Comparison of ENCODE assay signal across 12 cellular contexts in the genomic region with DNA sequence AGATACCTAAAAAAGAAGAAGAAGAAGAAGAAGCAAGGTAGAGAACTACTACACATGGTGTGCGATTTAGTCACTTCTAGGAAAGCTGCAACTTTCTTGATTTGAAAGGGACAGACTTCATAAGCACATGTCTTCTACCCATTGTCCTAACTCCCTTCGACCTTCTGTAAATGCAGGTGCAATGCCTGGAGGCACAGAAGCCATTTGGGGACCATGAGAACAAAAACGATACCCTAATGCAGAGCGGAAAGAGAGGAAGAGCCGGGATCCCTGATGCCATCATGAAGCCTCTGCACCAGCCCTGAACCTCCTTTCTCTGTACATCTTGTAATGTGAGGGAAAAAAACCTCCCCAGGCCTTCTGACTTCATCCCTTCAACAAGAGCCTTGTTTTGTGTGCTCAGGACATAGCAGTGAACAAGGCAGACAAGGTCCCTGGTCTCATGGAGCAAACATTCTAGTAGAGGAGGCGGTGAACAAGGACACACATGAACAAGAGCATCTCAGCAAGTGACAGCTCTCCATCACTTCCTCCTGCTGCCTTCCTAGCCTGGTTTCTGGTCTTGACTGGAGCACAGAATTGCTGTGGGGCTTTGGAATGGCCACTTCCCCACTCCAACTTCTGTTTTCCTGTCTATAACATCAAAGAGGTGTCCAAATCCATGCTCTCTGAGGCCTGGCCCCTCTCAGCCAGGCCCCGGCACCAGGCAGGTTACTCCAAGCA. TPM values are rescaled to one million over a fixed set of nuclear protein-coding genes. Genes with fewer than 3 reads are reported as not detected.
DNase-seq lines count a peak whose midpoint lies in the region; ATAC-seq, FAIRE-seq and TF ChIP-seq lines count a peak whose summit lies in the region.
"Had no signal": no experiment of that assay in that cellular context is flagged by ENCODE, and none has a peak within 500 bp of the region (broad histone marks: within the 10 kb centered on the region; RNA-seq: fewer than 3 reads in every experiment).

No MANE protein-coding gene starts in this region.

- H3K27me3 ChIP-seq in CD4-positive, alpha-beta memory T cell (ENCODE audit: insufficient read depth, low read length), result no peaks in the 10 kb centered on the region
- H3K27me3 ChIP-seq in GM12878 (replicated peaks in 1 of 2; ENCODE audit: control insufficient read depth in 2 of 2, insufficient read depth in 2 of 2, low read length in 1 of 2), result no peaks in the 10 kb centered on the region
- H3K27me3 ChIP-seq in psoas muscle (ENCODE audit: insufficient read depth in 3 of 3, low read length in 2 of 3), result no peaks in the 10 kb centered on the region
- H3K27me3 ChIP-seq in left ventricle myocardium inferior (ENCODE audit: low read depth), result no peaks in the 10 kb centered on the region

- no peak overlapping the region for H3K4me3 ChIP-seq in CD4-positive, alpha-beta memory T cell (ENCODE audit: low read length in 2 of 2)
- H3K4me3 ChIP-seq in GM12878, result no peak overlapping the region; the same call in 1 of the 2 replicates
- H3K4me3 ChIP-seq in psoas muscle, result no peak overlapping the region
- no peak overlapping the region for H3K4me3 ChIP-seq in left ventricle myocardium inferior
- H3K4me3 ChIP-seq: mucosa of descending colon had no signal

- no peak for ATAC-seq in GM12878
- no peak for ATAC-seq in psoas muscle
- ATAC-seq in GM18520 (IDR thresholded peaks at IDR 0.05; ENCODE audit: unreplicated experiment), result no peak
- ATAC-seq: HCT116, mucosa of descending colon had no signal

- intact Hi-C loops in CD4-positive, alpha-beta memory T cell (cut with micrococcal nuclease), result no loop called here
- intact Hi-C loops in GM12878 (cut with micrococcal nuclease; ENCODE audit: unreplicated experiment), result no loop called here
- intact Hi-C loops in psoas muscle (cut with DNase I), result loop anchor here in 1 of 2 donors (2.0 kb wide), 1 partner anchor 18 kb away; no protein-coding TSS in a partner anchor
- intact Hi-C loops in left ventricle myocardium inferior (cut with micrococcal nuclease), result no loop called here

- SMC1A ChIA-PET in GM12878 (lab: Charles Lee; ENCODE audit: uncharacterized antibody, unreplicated experiment), result interaction anchor here (16.4 to 24.8 kb wide), 3 partner anchors 15 to 34 kb away, joined by 248 to 556 read pairs (median 440); a partner anchor contains a TSS

- no peak for TF ChIP-seq EP300 in GM12878 (IDR thresholded peaks at IDR 0.05; ENCODE audit: borderline replicate concordance in 1 of 2, control insufficient read depth in 1 of 2, low read depth in 2 of 2, low read length in 2 of 2)

- no peaks in the 10 kb centered on the region for H3K36me3 Mint-ChIP-seq in CD4-positive, alpha-beta memory T cell
- no peaks in the 10 kb centered on the region for H3K36me3 Mint-ChIP-seq in IgD-negative memory B cell

- no peaks in the 10 kb centered on the region for H3K9me3 ChIP-seq in CD4-positive, alpha-beta memory T cell (ENCODE audit: control insufficient read depth in 1 of 2, low read length in 2 of 2)
- no peaks in the 10 kb centered on the region for H3K9me3 ChIP-seq in GM12878 (replicated peaks; ENCODE audit: control insufficient read depth, insufficient read depth, low read length)
- no peaks in the 10 kb centered on the region for H3K9me3 ChIP-seq in psoas muscle
- no peaks in the 10 kb centered on the region for H3K9me3 ChIP-seq in left ventricle myocardium inferior (replicated peaks)
- H3K9me3 ChIP-seq: mucosa of descending colon had no signal

- H3K9me3 Mint-ChIP-seq in CD4-positive, alpha-beta memory T cell, result no peaks in the 10 kb centered on the region
- no peaks in the 10 kb centered on the region for H3K9me3 Mint-ChIP-seq in IgD-negative memory B cell

- peak overlapping the region; percentile 52 to 84 (median 80) for H3K27ac Mint-ChIP-seq in CD4-positive, alpha-beta memory T cell
- peak overlapping the region; percentile 80 to 96 (median 92) for H3K27ac Mint-ChIP-seq in IgD-negative memory B cell

- no peaks in the 10 kb centered on the region for H3K36me3 ChIP-seq in CD4-positive, alpha-beta memory T cell (ENCODE audit: insufficient read depth, low read length)
- no peaks in the 10 kb centered on the region for H3K36me3 ChIP-seq in GM12878 (ENCODE audit: control insufficient read depth in 2 of 2, insufficient read depth in 2 of 2, low read length in 1 of 2)
- H3K36me3 ChIP-seq in psoas muscle (ENCODE audit: insufficient read depth in 1 of 2, low read depth in 1 of 2), result no peaks in the 10 kb centered on the region
- no peaks in the 10 kb centered on the region for H3K36me3 ChIP-seq in left ventricle myocardium inferior

- POLR2A ChIA-PET in CD4-positive, alpha-beta memory T cell (lab: Charles Lee; ENCODE audit: partially characterized antibody), result interaction anchor here (1.0 to 22.1 kb wide), 4 partner anchors 8 to 29 kb away, joined by 3 to 1160 read pairs (median 4); a partner anchor contains a TSS
- POLR2A ChIA-PET in GM12878 (lab: Charles Lee), result interaction anchor here (0.6 to 20.6 kb wide), 7 partner anchors 17 to 294 kb away, joined by 3 to 741 read pairs (median 5); a partner anchor contains a TSS

- 42% methylated on average over 7 of the region's 7 CpGs for WGBS in GM12878 (ENCODE audit: insufficient coverage, insufficient replicate concordance, low lambda C conversion rate, missing lambda C conversion rate)
- WGBS in psoas muscle, 3 donors, result 68 to 80% (median 72%) methylated on average over 7 of the region's 7 CpGs

- CTCF ChIA-PET in CD4-positive, alpha-beta memory T cell (lab: Charles Lee; ENCODE audit: partially characterized antibody), result interaction anchor here (0.9 to 18.5 kb wide), 3 partner anchors 19 to 45 kb away, joined by 3 to 270 read pairs (median 95); no protein-coding TSS in a partner anchor
- CTCF ChIA-PET in GM12878 (lab: Yijun Ruan, JAX), result interaction anchor here (0.8 to 7.0 kb wide), 8 partner anchors 9 to 43 kb away, joined by 3 to 72 read pairs (median 6); a partner anchor contains a TSS

- no peak for TF ChIP-seq RAD21 in GM12878 (IDR thresholded peaks at IDR 0.05; ENCODE audit: insufficient read depth, low read depth, low read length)

- peak overlapping the region; percentile 49 for H3K9ac ChIP-seq in GM12878 (ENCODE audit: control insufficient read depth, insufficient read depth, low read length)

- peak overlapping the region in 1 of 8 donors; percentile 13 for H3K4me3 Mint-ChIP-seq in CD4-positive, alpha-beta memory T cell
- H3K4me3 Mint-ChIP-seq in IgD-negative memory B cell, result peak overlapping the region; percentile 42 to 90 (median 84)

- H3K27ac ChIP-seq in CD4-positive, alpha-beta memory T cell (ENCODE audit: low read depth, low read length), result no peak overlapping the region
- H3K27ac ChIP-seq in GM12878 (ENCODE audit: control insufficient read depth, insufficient read depth), result peak overlapping the region; percentile 87
- peak overlapping the region; percentile 71 for H3K27ac ChIP-seq in psoas muscle
- no peak overlapping the region for H3K27ac ChIP-seq in left ventricle myocardium inferior (replicated peaks)

- RAD21 ChIA-PET in GM12878 (lab: Charles Lee; ENCODE audit: unreplicated experiment), result interaction anchor here (0.8 to 17.1 kb wide), 5 partner anchors 15 to 44 kb away, joined by 4 to 462 read pairs (median 198); no protein-coding TSS in a partner anchor

- no peak for TF ChIP-seq POLR2A in GM12878 (IDR thresholded peaks at IDR 0.05; ENCODE audit: low read depth, low read length)

- no peaks in the 10 kb centered on the region for H4K20me1 ChIP-seq in GM12878 (ENCODE audit: control insufficient read depth, insufficient read depth)

- peaks cover 50% of the 10 kb centered on the region for H3K79me2 ChIP-seq in GM12878 (ENCODE audit: control insufficient read depth, insufficient read depth, low read length)

- H3K4me2 ChIP-seq in GM12878 (ENCODE audit: control insufficient read depth, insufficient read depth), result peak overlapping the region; percentile 66

- H3K27me3 Mint-ChIP-seq in CD4-positive, alpha-beta memory T cell, result no peaks in the 10 kb centered on the region
- H3K27me3 Mint-ChIP-seq in IgD-negative memory B cell, result no peaks in the 10 kb centered on the region

- DNase-seq in CD4-positive, alpha-beta memory T cell, result no peak
- no peak for DNase-seq in GM12878 (ENCODE audit: low read depth, low spot score)
- DNase-seq in psoas muscle, result no peak
- DNase-seq in left ventricle myocardium inferior, result no peak
- no peak for DNase-seq in NCI-H2081 (lab: John Stamatoyannopoulos, UW)
- DNase-seq in SKM-1 treated with dmso at 0.1 percent for 144 hours (lab: John Stamatoyannopoulos, UW; ENCODE audit: unreplicated experiment), result no peak
- DNase-seq: NCI-H2107, T1000 had no signal

- TF ChIP-seq CTCF in GM12878 (IDR thresholded peaks at IDR 0.05 in 2 of 3, conservative IDR thresholded peaks at IDR 0.05 in 1 of 3; ENCODE audit: control insufficient read depth in 2 of 3, extremely low read depth in 1 of 3, insufficient read depth in 1 of 3, low read depth in 3 of 3, low read length in 3 of 3), result no peak
- no peak for TF ChIP-seq CTCF in psoas muscle (IDR thresholded peaks at IDR 0.05)
- no peak for TF ChIP-seq CTCF in left ventricle myocardium inferior (IDR thresholded peaks at IDR 0.05; ENCODE audit: borderline replicate concordance)

- in situ Hi-C loops in GM12878 (cut with MboI), result no loop called here

- BruUV-seq in GM12878 (replicated peaks; lab: Mats Ljungman, UMichigan), result TSS peak; percentile 71

- peaks cover 45 to 75% (median 60%) of the 10 kb centered on the region in 4 donors for H3K4me1 Mint-ChIP-seq in CD4-positive, alpha-beta memory T cell
- peaks cover 47 to 59% (median 51%) of the 10 kb centered on the region in 3 donors for H3K4me1 Mint-ChIP-seq in IgD-negative memory B cell

- H2AFZ ChIP-seq in GM12878 (ENCODE audit: control insufficient read depth, low read depth, low read length), result no peak overlapping the region; the same call in 1 of the 2 replicates

- no peak for FAIRE-seq in GM12878 (lab: Jason Lieb, UNC)

- peaks cover 69% of the 10 kb centered on the region for H3K4me1 ChIP-seq in CD4-positive, alpha-beta memory T cell (ENCODE audit: insufficient read depth, low read length)
- peaks cover 83% of the 10 kb centered on the region for H3K4me1 ChIP-seq in GM12878 (ENCODE audit: control insufficient read depth, insufficient read depth, low read length)
- H3K4me1 ChIP-seq in psoas muscle, result peaks cover 11% of the 10 kb centered on the region
- peaks cover 22% of the 10 kb centered on the region for H3K4me1 ChIP-seq in left ventricle myocardium inferior

RNA-seq across cellular contexts. Expression of a gene that starts 5.5 kb away (rescaled TPM):
- total RNA-seq in CD4-positive, alpha-beta memory T cell, result 100 to 1,000 TPM; 587 to 608 TPM
- polyA plus RNA-seq in CD4-positive, alpha-beta memory T cell, result 100 to 1,000 TPM; 563 to 851 TPM
- polyA plus RNA-seq in IgD-negative memory B cell (1,002 TPM), GM12878 (2011; rRNA removed) (411 and 682 TPM in 2 replicates), GM12878 (2014; fragmentation: Illumina TruSeq; extraction: Trizol) (972 and 1,013 TPM in 2 replicates), GM12878 (2014; fragmentation: Nextera tagmentation; extraction: Ambion mirVana) (10 to 100 TPM; 24.1 to 48.8 TPM), GM12878 (2014; rRNA removed) (675 and 692 TPM in 2 replicates), GM12878 (2016; fragmentation: Nextera tagmentation; extraction: Ambion mirVana) (1,000 to 10,000 TPM in 1 of 2 experiments, 100 to 1,000 TPM in 1; 977 to 1,034 TPM), psoas muscle (10 to 100 TPM in 1 of 3 donors, 1 to 10 TPM in 2; 3.0 to 14.5 (median 4.3) TPM)
- total RNA-seq in GM12878 (2013; cell fraction: nucleolus; rRNA removed), result 345 and 349 TPM in 2 replicates
- total RNA-seq in GM12878 (2014; rRNA removed) (360 and 370 TPM in 2 replicates), GM12878 (2014; rRNA removed; fragmentation: Illumina TruSeq; extraction: Trizol) (423 and 431 TPM in 2 replicates), GM12878 (2021) (740 and 758 TPM in 2 replicates), psoas muscle (10 to 100 TPM in 3 of 4 donors, 1 to 10 TPM in 1; 8.2 to 14.4 (median 13.7) TPM), left ventricle myocardium inferior (18.8 TPM)
- polyA plus RNA-seq in GM12878 (2011; ENCODE audit: low read depth), result 582 TPM
- 985 and 1,156 TPM in 2 replicates for polyA plus RNA-seq in GM12878 (2011; cell fraction: cytosol; rRNA removed)
- 492 and 615 TPM in 2 replicates for polyA plus RNA-seq in GM12878 (2011; cell fraction: nucleus; rRNA removed)
- 791 and 943 TPM in 2 replicates for polyA plus RNA-seq in GM12878 (2012)
- 1,330 and 1,556 TPM in 2 replicates for polyA minus RNA-seq in GM12878 (2011; rRNA and poly(A)+ RNA removed)
- polyA minus RNA-seq in GM12878 (2011; cell fraction: cytosol; rRNA and poly(A)+ RNA removed), result 364 and 402 TPM in 2 replicates
- 131 and 171 TPM in 2 replicates for polyA minus RNA-seq in GM12878 (2011; cell fraction: nucleus; rRNA and poly(A)+ RNA removed)

RNA-seq across cellular contexts. Expression of a gene that starts 39.7 kb away (rescaled TPM):
- total RNA-seq in CD4-positive, alpha-beta memory T cell, result under 1 TPM in 1 of 2 experiments, not detected in 1; 0.12 TPM
- polyA plus RNA-seq in CD4-positive, alpha-beta memory T cell, result 1 to 10 TPM in 1 of 2 donors, under 1 TPM in 1; 0.53 to 1.2 TPM
- polyA plus RNA-seq in IgD-negative memory B cell (not detected), GM12878 (2011; rRNA removed) (0.36 and 0.50 TPM in 2 replicates), GM12878 (2014; fragmentation: Illumina TruSeq; extraction: Trizol) (0.07 and 0.11 TPM in 2 replicates), GM12878 (2014; fragmentation: Nextera tagmentation; extraction: Ambion mirVana) (under 1 TPM in 1 of 2 experiments, not detected in 1; 0.07 TPM), GM12878 (2014; rRNA removed) (0.10 and 0.46 TPM in 2 replicates), GM12878 (2016; fragmentation: Nextera tagmentation; extraction: Ambion mirVana) (under 1 TPM; 0.09 to 0.44 TPM), psoas muscle (under 1 TPM; 0.03 to 0.07 (median 0.04) TPM)
- total RNA-seq in GM12878 (2013; cell fraction: nucleolus; rRNA removed), result 0.51 and 1.9 TPM in 2 replicates
- total RNA-seq in GM12878 (2014; rRNA removed) (0.11 and 0.27 TPM in 2 replicates), GM12878 (2014; rRNA removed; fragmentation: Illumina TruSeq; extraction: Trizol) (0.04 TPM in 1 of 2 replicates, not detected in the other), GM12878 (2021) (0.21 and 0.24 TPM in 2 replicates), psoas muscle (not detected), left ventricle myocardium inferior (not detected)
- polyA plus RNA-seq in GM12878 (2011; ENCODE audit: low read depth), result 0.31 TPM
- polyA plus RNA-seq in GM12878 (2011; cell fraction: cytosol; rRNA removed), result 0.67 and 0.77 TPM in 2 replicates
- polyA plus RNA-seq in GM12878 (2011; cell fraction: nucleus; rRNA removed), result 1.5 and 2.1 TPM in 2 replicates
- polyA plus RNA-seq in GM12878 (2012), result 0.48 and 0.60 TPM in 2 replicates
- 0.22 and 0.72 TPM in 2 replicates for polyA minus RNA-seq in GM12878 (2011; rRNA and poly(A)+ RNA removed)
- not detected in 2 replicates for polyA minus RNA-seq in GM12878 (2011; cell fraction: cytosol; rRNA and poly(A)+ RNA removed)
- 0.67 and 1.3 TPM in 2 replicates for polyA minus RNA-seq in GM12878 (2011; cell fraction: nucleus; rRNA and poly(A)+ RNA removed)

Comparison
In these comparisons a context has a peak if more than half of its experiments do, and no peak if none do; other contexts are left out.
1. H3K27ac ChIP-seq: peak in GM12878 (single experiment) and psoas muscle (single experiment); none in CD4-positive, alpha-beta memory T cell (single experiment) and left ventricle myocardium inferior (single experiment).
2. RNA of a gene that starts 5.5 kb away (total RNA-seq): 587 to 608 TPM in CD4-positive, alpha-beta memory T cell and 345 to 758 TPM in GM12878; 18.8 TPM in left ventricle myocardium inferior (single experiment) and 8.2 to 14.4 TPM in psoas muscle; every median in the first group is over 10 times any median in the second.